In genomic region chr1:16141573-16142336, GRCh38 we compare ENCODE assay signal across 10 cellular contexts. TPM values are rescaled to one million over a fixed set of nuclear protein-coding genes. Genes with fewer than 3 reads are reported as not detected.
DNase-seq lines count a peak whose midpoint lies in the region; ATAC-seq and TF ChIP-seq lines count a peak whose summit lies in the region.
"Had no signal": no experiment of that assay in that cellular context is flagged by ENCODE, and none has a peak within 500 bp of the region (broad histone marks: within the 10 kb centered on the region; RNA-seq: fewer than 3 reads in every experiment).

No MANE protein-coding gene starts in this region.

- H3K27ac ChIP-seq in ascending aorta (peak overlapping the region; percentile 77 to 84), left lung (peak overlapping the region; percentile 58 to 65), temporal lobe (ENCODE audit: low read depth, low read length) (peak overlapping the region; percentile 8)

- H3K9me3 ChIP-seq in ascending aorta (no peaks in the 10 kb centered on the region), left lung (no peaks in the 10 kb centered on the region)

- TF ChIP-seq CTCF in ascending aorta (IDR thresholded peaks at IDR 0.05) (no peak), left lung (IDR thresholded peaks at IDR 0.05) (no peak)

- intact Hi-C loops in ascending aorta (cut with DNase I), result no loop called here
- intact Hi-C loops in left lung (cut with DNase I), result no loop called here
- intact Hi-C loops in activated CD4-positive, alpha-beta T cell treated with anti-CD3 and anti-CD28 coated beads for 36 hours (cut with DNase I, micrococcal nuclease), result no loop called here

- CTCF ChIA-PET in activated CD4-positive, alpha-beta T cell treated with anti-CD3 and anti-CD28 coated beads for 36 hours (lab: Charles Lee), result interaction anchor here (0.6 kb wide), 1 partner anchor 57 kb away, joined by 3 read pairs; no protein-coding TSS in a partner anchor

- H3K27me3 Mint-ChIP-seq in activated T-cell treated with anti-CD3 and anti-CD28 coated beads, Interleukin-2, amount 50 U/mL, for 72 hours (ENCODE audit: low read depth), result no peaks in the 10 kb centered on the region
- no peaks in the 10 kb centered on the region for H3K27me3 Mint-ChIP-seq in activated CD4-positive, alpha-beta T cell treated with anti-CD3 and anti-CD28 coated beads for 36 hours

- POLR2A ChIA-PET in activated CD4-positive, alpha-beta T cell treated with anti-CD3 and anti-CD28 coated beads for 36 hours (lab: Charles Lee), result interaction anchor here (0.6 kb wide), 1 partner anchor 184 kb away, joined by 3 read pairs; no protein-coding TSS in a partner anchor

- H3K36me3 ChIP-seq in ascending aorta (peaks cover 12 to 20% of the 10 kb centered on the region in 2 donors), left lung (peaks cover 0 to 15% of the 10 kb centered on the region in 2 donors)

- H3K4me3 Mint-ChIP-seq in activated T-cell treated with anti-CD3 and anti-CD28 coated beads, Interleukin-2, amount 50 U/mL, for 72 hours, result no peak overlapping the region
- H3K4me3 Mint-ChIP-seq in activated CD4-positive, alpha-beta T cell treated with anti-CD3 and anti-CD28 coated beads for 36 hours, result no peak overlapping the region

- ATAC-seq in left lung, result no peak
- no peak for ATAC-seq in activated T-cell treated with anti-CD3 and anti-CD28 coated beads, Interleukin-2, amount 50 U/mL, for 72 hours (replicated peaks in 1 of 2)
- ATAC-seq in GM21619 (IDR thresholded peaks at IDR 0.05; ENCODE audit: unreplicated experiment), result no peak
- ATAC-seq in activated CD4-positive, alpha-beta T cell treated with anti-CD3 and anti-CD28 coated beads for 36 hours, result no peak

- no peak overlapping the region for H3K27ac Mint-ChIP-seq in activated T-cell treated with anti-CD3 and anti-CD28 coated beads, Interleukin-2, amount 50 U/mL, for 72 hours
- H3K27ac Mint-ChIP-seq in activated CD4-positive, alpha-beta T cell treated with anti-CD3 and anti-CD28 coated beads for 36 hours, result no peak overlapping the region

- H3K4me1 ChIP-seq in ascending aorta (peaks cover 16 to 34% of the 10 kb centered on the region in 2 donors), left lung (peaks cover 64 to 76% of the 10 kb centered on the region in 2 donors)

- no peaks in the 10 kb centered on the region for H3K9me3 Mint-ChIP-seq in activated T-cell treated with anti-CD3 and anti-CD28 coated beads, Interleukin-2, amount 50 U/mL, for 72 hours
- no peaks in the 10 kb centered on the region for H3K9me3 Mint-ChIP-seq in activated CD4-positive, alpha-beta T cell treated with anti-CD3 and anti-CD28 coated beads for 36 hours (ENCODE audit: low read depth)

- no peaks in the 10 kb centered on the region for H3K36me3 Mint-ChIP-seq in activated T-cell treated with anti-CD3 and anti-CD28 coated beads, Interleukin-2, amount 50 U/mL, for 72 hours (ENCODE audit: insufficient read depth in 2 of 2)
- H3K36me3 Mint-ChIP-seq in activated CD4-positive, alpha-beta T cell treated with anti-CD3 and anti-CD28 coated beads for 36 hours (ENCODE audit: low read depth), result no peaks in the 10 kb centered on the region

- peaks cover 29% of the 10 kb centered on the region for H3K4me1 Mint-ChIP-seq in activated T-cell treated with anti-CD3 and anti-CD28 coated beads, Interleukin-2, amount 50 U/mL, for 72 hours (ENCODE audit: low read depth)
- peaks cover 16% of the 10 kb centered on the region for H3K4me1 Mint-ChIP-seq in activated CD4-positive, alpha-beta T cell treated with anti-CD3 and anti-CD28 coated beads for 36 hours

- H3K27me3 ChIP-seq in ascending aorta (no peaks in the 10 kb centered on the region), left lung (no peaks in the 10 kb centered on the region)

- peak; percentile 47 for DNase-seq in LHCN-M2 (ENCODE audit: low read depth)
- DNase-seq in ascending aorta (ENCODE audit: low spot score in 2 of 2), result no peak
- peak in 1 of 2 donors; percentile 65 for DNase-seq in left lung
- no peak for DNase-seq in activated T-cell treated with anti-CD3 and anti-CD28 coated beads, Interleukin-2, amount 50 U/mL, for 72 hours
- no peak for DNase-seq in activated CD4-positive, alpha-beta T cell treated with anti-CD3 and anti-CD28 coated beads for 36 hours
- DNase-seq in hypothalamus (lab: John Stamatoyannopoulos, UW), result no peak
- DNase-seq: NCI-H1105 treated with DMSO at 0.1 percent for 48 hours, SW 1271 had no signal

- H3K4me3 ChIP-seq in ascending aorta, result peak overlapping the region in 1 of 2 donors; percentile 33
- H3K4me3 ChIP-seq in left lung, result no peak overlapping the region

RNA-seq across cellular contexts. Expression of gene EPHA2, which starts 14.1 kb away (rescaled TPM):
- total RNA-seq in LHCN-M2 (2014; rRNA removed) (60.1 and 73.1 TPM in 2 replicates), ascending aorta (42.7 TPM), left lung (10 to 100 TPM; 36.9 to 62.6 TPM), temporal lobe (1.7 TPM)
- polyA plus RNA-seq in LHCN-M2 (2012), result 49.4 TPM
- total RNA-seq in activated T-cell treated with anti-CD3 and anti-CD28 coated beads, Interleukin-2, amount 50 U/mL, for 72 hours, result under 1 TPM in 1 of 2 donors, not detected in 1; 0.43 TPM
- under 1 TPM; 0.19 to 0.21 TPM for total RNA-seq in activated CD4-positive, alpha-beta T cell treated with anti-CD3 and anti-CD28 coated beads for 36 hours

Comparison
In these comparisons a context has a peak if more than half of its experiments do, and no peak if none do; other contexts are left out.
1. H3K27ac ChIP-seq: peak in every context shown above with its lines; median percentile 80 in ascending aorta; 62 in left lung; 8 in temporal lobe.
2. RNA of gene EPHA2, which starts 14.1 kb away (total RNA-seq): 36.9 to 62.6 TPM in left lung, 60.1 to 73.1 TPM in LHCN-M2 and 42.7 TPM in ascending aorta (single experiment); 1.7 TPM in temporal lobe (single experiment), 0.43 TPM in activated T-cell treated with anti-CD3 and anti-CD28 coated beads, Interleukin-2, amount 50 U/mL, for 72 hours and 0.19 to 0.21 TPM in activated CD4-positive, alpha-beta T cell treated with anti-CD3 and anti-CD28 coated beads for 36 hours; every median in the first group is over 10 times any median in the second.